Comparison of ENCODE assay signal across 1 cellular context in genomic region chr12:67981236-67982164, GRCh38.
TF ChIP-seq lines count a peak whose summit lies in the region.

No MANE protein-coding gene starts in this region.

TF ChIP-seq in K562, 482 proteins besides CTCF, POLR2A, EP300 and RAD21 (continued from another document):
- TF ChIP-seq ATF6 (CRISPR knock-in tag; IDR thresholded peaks at IDR 0.05): no peak
TF ChIP-seq in K562: peak in this region for 3.
